ENCODE assay signal across 8 cellular contexts in the genomic region with DNA sequence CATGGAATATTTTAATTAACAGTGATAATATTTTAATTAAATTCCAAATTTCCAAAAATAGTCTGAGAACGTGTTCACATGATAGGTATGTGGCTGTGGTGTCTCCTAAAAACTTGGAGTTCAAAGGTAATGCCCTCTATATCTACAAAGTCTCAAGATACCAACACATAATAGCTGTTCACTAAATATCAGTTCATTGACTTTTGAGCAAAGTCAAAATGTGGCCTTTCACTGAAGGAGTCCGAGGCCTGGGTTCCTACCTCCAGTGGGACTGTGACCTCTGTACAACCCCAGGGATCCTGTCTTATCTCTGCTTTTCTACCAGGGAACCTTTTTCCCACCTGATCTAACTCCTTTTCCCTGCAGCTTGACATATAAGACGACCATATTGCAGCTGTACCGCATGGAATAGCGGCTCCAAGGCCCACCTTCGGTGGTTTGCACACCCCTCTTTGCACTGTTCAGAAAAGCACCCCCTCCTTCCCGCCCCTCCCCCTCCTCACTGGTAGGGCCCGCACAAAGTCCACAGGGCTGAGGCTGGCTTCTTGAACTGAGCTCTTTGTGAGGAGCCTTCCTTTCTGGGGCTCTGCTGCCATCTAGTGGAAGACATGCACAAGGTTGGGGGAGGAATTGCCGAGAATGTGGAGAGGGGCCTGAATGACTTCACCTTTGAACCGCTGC. TPM values are rescaled to one million over a fixed set of nuclear protein-coding genes. Genes with fewer than 3 reads are reported as not detected.
A peak's percentile ranks its signal among the peaks of the same experiment; 100 is the strongest.
DNase-seq lines count a peak whose midpoint lies in the region; ATAC-seq, FAIRE-seq and TF ChIP-seq lines count a peak whose summit lies in the region.

No MANE protein-coding gene starts in this region.

- H3K27me3 Mint-ChIP-seq in activated T-cell treated with anti-CD3 and anti-CD28 coated beads, Interleukin-2, amount 50 U/mL, for 4 hours (ENCODE audit: low read depth) = no peaks in the 10 kb centered on the region
- H3K27me3 Mint-ChIP-seq in naive thymus-derived CD8-positive, alpha-beta T cell = no peaks in the 10 kb centered on the region

- intact Hi-C loops in esophagus squamous epithelium (cut with DNase I) = loop anchor here (5.0 kb wide), 3 partner anchors 164 to 389 kb away; no protein-coding TSS in a partner anchor

- H3K27ac Mint-ChIP-seq in naive thymus-derived CD8-positive, alpha-beta T cell = peak overlapping the region; percentile 61 to 99 (median 94)

- peaks cover 6 to 43% (median 10%) of the 10 kb centered on the region in 3 donors for H3K36me3 ChIP-seq in esophagus squamous epithelium

- peak; percentile 88 to 94 (median 93) for TF ChIP-seq CTCF in esophagus squamous epithelium (IDR thresholded peaks at IDR 0.05)

- H3K27me3 ChIP-seq in esophagus squamous epithelium = peaks cover 0 to 49% (median 0%) of the 10 kb centered on the region in 4 donors

- H3K9me3 Mint-ChIP-seq in activated T-cell treated with anti-CD3 and anti-CD28 coated beads, Interleukin-2, amount 50 U/mL, for 4 hours = no peaks in the 10 kb centered on the region
- no peaks in the 10 kb centered on the region for H3K9me3 Mint-ChIP-seq in naive thymus-derived CD8-positive, alpha-beta T cell

- H3K4me1 ChIP-seq in esophagus squamous epithelium = peaks cover 27 to 99% (median 57%) of the 10 kb centered on the region in 3 donors

- peak; percentile 93 for FAIRE-seq in GM12892 (lab: Jason Lieb, UNC)

- H3K27ac ChIP-seq in esophagus squamous epithelium = peak overlapping the region in 3 of 4 donors; percentile 92 to 97 (median 96)

- POLR2A ChIA-PET in naive thymus-derived CD8-positive, alpha-beta T cell (lab: Charles Lee) = interaction anchor here (0.6 to 7.8 kb wide), 19 partner anchors 8 to 391 kb away, joined by 3 to 42 read pairs (median 5); no protein-coding TSS in a partner anchor

- H3K36me3 Mint-ChIP-seq in activated T-cell treated with anti-CD3 and anti-CD28 coated beads, Interleukin-2, amount 50 U/mL, for 4 hours (ENCODE audit: insufficient read depth) = peaks cover 50% of the 10 kb centered on the region
- H3K36me3 Mint-ChIP-seq in naive thymus-derived CD8-positive, alpha-beta T cell = peaks cover 4 to 58% (median 16%) of the 10 kb centered on the region in 3 donors

- peaks cover 57% of the 10 kb centered on the region for H3K4me1 Mint-ChIP-seq in activated T-cell treated with anti-CD3 and anti-CD28 coated beads, Interleukin-2, amount 50 U/mL, for 4 hours (ENCODE audit: low read depth)
- peaks cover 27 to 63% (median 60%) of the 10 kb centered on the region in 4 donors for H3K4me1 Mint-ChIP-seq in naive thymus-derived CD8-positive, alpha-beta T cell

- peak overlapping the region; percentile 98 for H3K4me3 Mint-ChIP-seq in activated T-cell treated with anti-CD3 and anti-CD28 coated beads, Interleukin-2, amount 50 U/mL, for 4 hours
- peak overlapping the region; percentile 59 to 99 (median 95) for H3K4me3 Mint-ChIP-seq in naive thymus-derived CD8-positive, alpha-beta T cell

- H3K4me3 ChIP-seq in esophagus squamous epithelium = peak overlapping the region in 3 of 4 donors; percentile 12 to 94 (median 92)

- ATAC-seq in activated T-cell treated with anti-CD3 and anti-CD28 coated beads, Interleukin-2, amount 50 U/mL, for 4 hours = peak; percentile 20 to 26
- peak; percentile 28 to 35 for ATAC-seq in naive thymus-derived CD8-positive, alpha-beta T cell
- ATAC-seq in HG03520 (IDR thresholded peaks at IDR 0.05; ENCODE audit: unreplicated experiment) = no peak

- TF ChIP-seq POLR2A in GM12892 (IDR thresholded peaks at IDR 0.05; ENCODE audit: low read depth, low read length) (peak; percentile 61; the same call in 1 of the 2 replicates), esophagus squamous epithelium (IDR thresholded peaks at IDR 0.05) (no peak)

- WGBS in esophagus squamous epithelium, 2 donors = 4 to 6% methylated on average over 8 of the region's 10 CpGs

- DNase-seq in GM12892 (ENCODE audit: insufficient read length) (peak; percentile 64), HuH-7 (ENCODE audit: low spot score) (peak; percentile 86), esophagus squamous epithelium (lab: John Stamatoyannopoulos, UW) (no peak)
- DNase-seq in activated T-cell treated with anti-CD3 and anti-CD28 coated beads, Interleukin-2, amount 50 U/mL, for 4 hours = peak; percentile 83
- peak; percentile 62 to 95 (median 86) for DNase-seq in naive thymus-derived CD8-positive, alpha-beta T cell
- DNase-seq in stimulated activated naive CD4-positive, alpha-beta T cell (lab: John Stamatoyannopoulos, UW) = peak; percentile 64 to 89 (median 84)

- H3K9me3 ChIP-seq in esophagus squamous epithelium = no peaks in the 10 kb centered on the region

TF ChIP-seq in PFSK-1, 5 proteins besides CTCF, POLR2A, EP300 and RAD21:
- TF ChIP-seq POLR2AphosphoS5 (IDR thresholded peaks at IDR 0.05; ENCODE audit: low read depth, low read length) (no peak; the same call in 1 of the 2 replicates), SIN3A (IDR thresholded peaks at IDR 0.05; ENCODE audit: borderline replicate concordance, insufficient read depth, low read length) (peak; percentile 64; the same call in 1 of the 2 replicates)
TF ChIP-seq in PFSK-1: peak in this region for 1.

RNA-seq across cellular contexts. Expression of a gene that starts 3.1 kb away (rescaled TPM):
- polyA plus RNA-seq in GM12892 (2012; ENCODE audit: missing spikeins) = 130 TPM
- polyA plus RNA-seq in PFSK-1 (2012; ENCODE audit: insufficient read length, low read depth) = 156 TPM
- total RNA-seq in activated T-cell treated with anti-CD3 and anti-CD28 coated beads, Interleukin-2, amount 50 U/mL, for 4 hours = 1,000 to 10,000 TPM in 1 of 3 donors, 100 to 1,000 TPM in 2; 867 to 1,094 (median 990) TPM
- total RNA-seq in esophagus squamous epithelium = 10 to 100 TPM; 13.9 to 49.8 (median 35.9) TPM
- total RNA-seq in naive thymus-derived CD8-positive, alpha-beta T cell = 10 to 100 TPM; 89.3 to 93.3 TPM
- 10 to 100 TPM; 69.3 to 94.1 (median 84.9) TPM for polyA plus RNA-seq in naive thymus-derived CD8-positive, alpha-beta T cell

RNA-seq across cellular contexts. Expression of a gene that starts 44.3 kb away (rescaled TPM):
- polyA plus RNA-seq in GM12892 (2012; ENCODE audit: missing spikeins) = 20.3 TPM
- 5.7 TPM for polyA plus RNA-seq in PFSK-1 (2012; ENCODE audit: insufficient read length, low read depth)
- total RNA-seq in activated T-cell treated with anti-CD3 and anti-CD28 coated beads, Interleukin-2, amount 50 U/mL, for 4 hours = 10 to 100 TPM; 12.3 to 21.3 (median 17.8) TPM
- total RNA-seq in esophagus squamous epithelium = 1 to 10 TPM; 5.1 to 8.1 (median 5.9) TPM
- total RNA-seq in naive thymus-derived CD8-positive, alpha-beta T cell = 10 to 100 TPM; 10.6 to 14.0 TPM
- 1 to 10 TPM; 2.1 to 4.2 (median 2.5) TPM for polyA plus RNA-seq in naive thymus-derived CD8-positive, alpha-beta T cell

Comparison
In these comparisons a context has a peak if more than half of its experiments do, and no peak if none do; other contexts are left out.
1. RNA of a gene that starts 3.1 kb away (total RNA-seq): 867 to 1,094 TPM in activated T-cell treated with anti-CD3 and anti-CD28 coated beads, Interleukin-2, amount 50 U/mL, for 4 hours; 89.3 to 93.3 TPM in naive thymus-derived CD8-positive, alpha-beta T cell and 13.9 to 49.8 TPM in esophagus squamous epithelium; every median in the first group is over 4 times any median in the second.